8 cellular contexts compared by ENCODE assay signal in the genomic region with DNA sequence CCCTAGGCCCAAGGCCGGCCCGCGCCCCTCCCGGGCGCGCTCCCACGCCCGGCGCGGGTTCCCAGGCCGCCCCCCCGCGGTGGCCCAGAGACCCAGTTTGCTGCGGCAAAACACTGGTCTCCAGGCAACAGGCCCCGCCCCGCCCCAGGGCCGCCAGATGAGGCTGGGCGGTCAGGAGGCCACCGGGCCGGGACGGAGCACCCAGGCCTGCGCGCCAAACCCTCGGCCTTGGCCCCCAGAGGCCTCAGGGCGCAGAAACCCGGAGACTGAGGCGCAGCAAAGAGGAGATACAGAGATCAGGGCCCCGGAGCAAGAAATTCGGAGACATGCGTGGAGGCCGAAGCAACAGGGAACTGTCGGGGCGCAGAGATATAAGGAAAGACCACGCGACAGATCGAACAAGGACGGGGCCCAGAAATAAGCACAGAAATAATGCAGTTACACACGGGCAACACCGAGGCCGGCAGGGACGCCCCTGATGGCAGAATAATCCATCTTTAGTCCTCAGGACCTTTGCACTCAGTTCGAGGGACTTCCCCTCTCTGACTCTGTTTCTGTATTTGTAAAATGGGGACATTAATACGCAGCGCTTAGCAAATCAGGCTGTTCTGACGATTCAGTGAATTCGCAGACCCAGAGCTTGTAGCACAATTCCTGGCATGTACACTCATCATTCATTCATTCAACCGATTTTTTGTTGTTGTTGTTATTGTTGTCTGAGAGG. TPM values are rescaled to one million over a fixed set of nuclear protein-coding genes. Genes with fewer than 3 reads are reported as not detected.
DNase-seq lines count a peak whose midpoint lies in the region; ATAC-seq and TF ChIP-seq lines count a peak whose summit lies in the region.

No MANE protein-coding gene starts in this region.

- POLR2A ChIA-PET in CD8-positive, alpha-beta memory T cell (lab: Charles Lee), result interaction anchor here (1.2 to 1.4 kb wide), 2 partner anchors 25 kb away, joined by 3 to 4 read pairs; no protein-coding TSS in a partner anchor
- POLR2A ChIA-PET in WTC11 (lab: Charles Lee), result no interaction called here

- peak overlapping the region; percentile 91 to 99 (median 94) for H3K27ac Mint-ChIP-seq in CD8-positive, alpha-beta memory T cell
- H3K27ac Mint-ChIP-seq in WTC11, result peak overlapping the region; percentile 85
- H3K27ac Mint-ChIP-seq in immature natural killer cell, result peak overlapping the region; percentile 89 to 99 (median 96)

- no peaks in the 10 kb centered on the region for H3K36me3 ChIP-seq in CD8-positive, alpha-beta memory T cell (ENCODE audit: insufficient read depth, low read length)

- H3K27ac ChIP-seq in CD8-positive, alpha-beta memory T cell (ENCODE audit: low read depth, low read length), result peak overlapping the region; percentile 85
- H3K27ac ChIP-seq in caudate nucleus (ENCODE audit: low read depth, low read length), result peak overlapping the region; percentile 79
- peak overlapping the region; percentile 35 to 99 (median 90) for H3K27ac ChIP-seq in skin epidermis

- H3K27me3 ChIP-seq in CD8-positive, alpha-beta memory T cell (ENCODE audit: insufficient read depth, low read length, poor library complexity, severe bottlenecking), result no peaks in the 10 kb centered on the region

- H3K27me3 Mint-ChIP-seq in CD8-positive, alpha-beta memory T cell, result no peaks in the 10 kb centered on the region
- H3K27me3 Mint-ChIP-seq in WTC11 (ENCODE audit: low read depth) (peaks cover 59% of the 10 kb centered on the region), immature natural killer cell (ENCODE audit: low read depth in 3 of 3) (peaks cover 15 to 21% (median 18%) of the 10 kb centered on the region in 3 donors)

- H3K4me1 ChIP-seq in CD8-positive, alpha-beta memory T cell (ENCODE audit: insufficient read depth, low read length), result peaks cover 40% of the 10 kb centered on the region

- peaks cover 3 to 12% (median 4%) of the 10 kb centered on the region in 3 donors for H3K36me3 Mint-ChIP-seq in CD8-positive, alpha-beta memory T cell
- H3K36me3 Mint-ChIP-seq in WTC11 (no peaks in the 10 kb centered on the region), immature natural killer cell (peaks cover 4 to 10% (median 7%) of the 10 kb centered on the region in 3 donors)

- ATAC-seq in GM21390 (IDR thresholded peaks at IDR 0.05; ENCODE audit: unreplicated experiment) (peak; percentile 43), WTC11 (peak; percentile 50)

- peak; percentile 76 to 91 (median 82) for DNase-seq in CD8-positive, alpha-beta memory T cell
- DNase-seq in NCI-H1105 (lab: John Stamatoyannopoulos, UW), result peak; percentile 48
- DNase-seq in WTC11 (ENCODE audit: low spot score), result peak; percentile 96
- peak in 60 of 61 donors; percentile 21 to 94 (median 75) for DNase-seq in caudate nucleus (lab: John Stamatoyannopoulos, UW)
- peak; percentile 93 for DNase-seq in immature natural killer cell
- no peak for DNase-seq in NCI-H446 treated with DMSO at 0.1 percent for 48 hours (lab: John Stamatoyannopoulos, UW)

- H3K4me3 ChIP-seq in CD8-positive, alpha-beta memory T cell (ENCODE audit: low read length), result peak overlapping the region; percentile 24
- peak overlapping the region; percentile 19 to 49 (median 35) for H3K4me3 ChIP-seq in skin epidermis

- H3K4me3 Mint-ChIP-seq in CD8-positive, alpha-beta memory T cell, result peak overlapping the region; percentile 71 to 91 (median 87)
- H3K4me3 Mint-ChIP-seq in WTC11 (peak overlapping the region; percentile 73), immature natural killer cell (peak overlapping the region; percentile 80 to 90 (median 88))

- CTCF ChIA-PET in CD8-positive, alpha-beta memory T cell (lab: Charles Lee), result interaction anchor here (0.7 to 6.1 kb wide), 3 partner anchors 12 to 35 kb away, joined by 3 to 51 read pairs (median 6); no protein-coding TSS in a partner anchor
- CTCF ChIA-PET in WTC11 (lab: Charles Lee), result interaction anchor here (0.6 to 2.3 kb wide), 5 partner anchors 23 to 186 kb away, joined by 3 to 9 read pairs (median 5); a partner anchor contains a TSS

- no peaks in the 10 kb centered on the region for H3K9me3 ChIP-seq in CD8-positive, alpha-beta memory T cell (ENCODE audit: low read length)

- peaks cover 59 to 72% (median 72%) of the 10 kb centered on the region in 3 donors for H3K4me1 Mint-ChIP-seq in CD8-positive, alpha-beta memory T cell
- H3K4me1 Mint-ChIP-seq in WTC11 (peaks cover 35% of the 10 kb centered on the region), immature natural killer cell (peaks cover 69 to 85% of the 10 kb centered on the region in 2 donors)

- TF ChIP-seq CTCF in WTC11 (IDR thresholded peaks at IDR 0.05), result no peak

- H3K9me3 Mint-ChIP-seq in CD8-positive, alpha-beta memory T cell, result no peaks in the 10 kb centered on the region
- H3K9me3 Mint-ChIP-seq in WTC11 (no peaks in the 10 kb centered on the region), immature natural killer cell (no peaks in the 10 kb centered on the region)

TF ChIP-seq in WTC11, 78 proteins besides CTCF, POLR2A, EP300 and RAD21 (continues in another document):
- no peak for TF ChIP-seq JAZF1 (CRISPR knock-in tag; IDR thresholded peaks at IDR 0.05)
- TF ChIP-seq ELF4 (CRISPR knock-in tag; IDR thresholded peaks at IDR 0.05; ENCODE audit: low read depth), result no peak
- TF ChIP-seq, protein P1, sequence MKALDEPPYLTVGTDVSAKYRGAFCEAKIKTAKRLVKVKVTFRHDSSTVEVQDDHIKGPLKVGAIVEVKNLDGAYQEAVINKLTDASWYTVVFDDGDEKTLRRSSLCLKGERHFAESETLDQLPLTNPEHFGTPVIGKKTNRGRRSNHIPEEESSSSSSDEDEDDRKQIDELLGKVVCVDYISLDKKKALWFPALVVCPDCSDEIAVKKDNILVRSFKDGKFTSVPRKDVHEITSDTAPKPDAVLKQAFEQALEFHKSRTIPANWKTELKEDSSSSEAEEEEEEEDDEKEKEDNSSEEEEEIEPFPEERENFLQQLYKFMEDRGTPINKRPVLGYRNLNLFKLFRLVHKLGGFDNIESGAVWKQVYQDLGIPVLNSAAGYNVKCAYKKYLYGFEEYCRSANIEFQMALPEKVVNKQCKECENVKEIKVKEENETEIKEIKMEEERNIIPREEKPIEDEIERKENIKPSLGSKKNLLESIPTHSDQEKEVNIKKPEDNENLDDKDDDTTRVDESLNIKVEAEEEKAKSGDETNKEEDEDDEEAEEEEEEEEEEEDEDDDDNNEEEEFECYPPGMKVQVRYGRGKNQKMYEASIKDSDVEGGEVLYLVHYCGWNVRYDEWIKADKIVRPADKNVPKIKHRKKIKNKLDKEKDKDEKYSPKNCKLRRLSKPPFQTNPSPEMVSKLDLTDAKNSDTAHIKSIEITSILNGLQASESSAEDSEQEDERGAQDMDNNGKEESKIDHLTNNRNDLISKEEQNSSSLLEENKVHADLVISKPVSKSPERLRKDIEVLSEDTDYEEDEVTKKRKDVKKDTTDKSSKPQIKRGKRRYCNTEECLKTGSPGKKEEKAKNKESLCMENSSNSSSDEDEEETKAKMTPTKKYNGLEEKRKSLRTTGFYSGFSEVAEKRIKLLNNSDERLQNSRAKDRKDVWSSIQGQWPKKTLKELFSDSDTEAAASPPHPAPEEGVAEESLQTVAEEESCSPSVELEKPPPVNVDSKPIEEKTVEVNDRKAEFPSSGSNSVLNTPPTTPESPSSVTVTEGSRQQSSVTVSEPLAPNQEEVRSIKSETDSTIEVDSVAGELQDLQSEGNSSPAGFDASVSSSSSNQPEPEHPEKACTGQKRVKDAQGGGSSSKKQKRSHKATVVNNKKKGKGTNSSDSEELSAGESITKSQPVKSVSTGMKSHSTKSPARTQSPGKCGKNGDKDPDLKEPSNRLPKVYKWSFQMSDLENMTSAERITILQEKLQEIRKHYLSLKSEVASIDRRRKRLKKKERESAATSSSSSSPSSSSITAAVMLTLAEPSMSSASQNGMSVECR (CRISPR knock-in tag; IDR thresholded peaks at IDR 0.05; ENCODE audit: borderline replicate concordance), result peak; percentile 61; the same call in 1 of the 2 replicates
- TF ChIP-seq FOXK1 (CRISPR knock-in tag; IDR thresholded peaks at IDR 0.05), result peak; percentile 64; the same call in 1 of the 2 replicates
- no peak for TF ChIP-seq MYBL2 (CRISPR knock-in tag; IDR thresholded peaks at IDR 0.05)
- no peak for TF ChIP-seq NFE2L1 (CRISPR knock-in tag; IDR thresholded peaks at IDR 0.05)
- TF ChIP-seq, protein P2, sequence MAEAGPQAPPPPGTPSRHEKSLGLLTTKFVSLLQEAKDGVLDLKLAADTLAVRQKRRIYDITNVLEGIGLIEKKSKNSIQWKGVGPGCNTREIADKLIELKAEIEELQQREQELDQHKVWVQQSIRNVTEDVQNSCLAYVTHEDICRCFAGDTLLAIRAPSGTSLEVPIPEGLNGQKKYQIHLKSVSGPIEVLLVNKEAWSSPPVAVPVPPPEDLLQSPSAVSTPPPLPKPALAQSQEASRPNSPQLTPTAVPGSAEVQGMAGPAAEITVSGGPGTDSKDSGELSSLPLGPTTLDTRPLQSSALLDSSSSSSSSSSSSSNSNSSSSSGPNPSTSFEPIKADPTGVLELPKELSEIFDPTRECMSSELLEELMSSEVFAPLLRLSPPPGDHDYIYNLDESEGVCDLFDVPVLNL (CRISPR knock-in tag; IDR thresholded peaks at IDR 0.05; ENCODE audit: borderline replicate concordance, low read depth), result no peak
- TF ChIP-seq IRF2 (CRISPR knock-in tag; IDR thresholded peaks at IDR 0.05; ENCODE audit: borderline replicate concordance, low read depth), result no peak

RNA-seq across cellular contexts. Expression of a gene that starts 20.8 kb away (rescaled TPM):
- 10 to 100 TPM; 75.7 to 82.6 TPM for total RNA-seq in CD8-positive, alpha-beta memory T cell
- polyA plus RNA-seq in CD8-positive, alpha-beta memory T cell, result 47.5 TPM
- 43.7 to 60.6 TPM (median 60.1 TPM) in 3 replicates for total RNA-seq in WTC11 (2021)
- polyA plus RNA-seq in immature natural killer cell, result 10 to 100 TPM; 50.8 to 62.2 (median 54.5) TPM

RNA-seq across cellular contexts. Expression of a gene that starts 23.3 kb away (rescaled TPM):
- total RNA-seq in CD8-positive, alpha-beta memory T cell, result 10 to 100 TPM; 21.6 to 22.1 TPM
- polyA plus RNA-seq in CD8-positive, alpha-beta memory T cell, result 48.2 TPM
- total RNA-seq in WTC11 (2021), result 2.3 to 7.2 TPM (median 5.4 TPM) in 3 replicates
- polyA plus RNA-seq in immature natural killer cell, result 10 to 100 TPM; 11.6 to 30.1 (median 11.6) TPM

RNA-seq across cellular contexts. Expression of a gene that starts 38.0 kb away (rescaled TPM):
- 10 to 100 TPM; 26.5 to 27.4 TPM for total RNA-seq in CD8-positive, alpha-beta memory T cell
- polyA plus RNA-seq in CD8-positive, alpha-beta memory T cell, result 2.2 TPM
- total RNA-seq in WTC11 (2021), result 33.5 to 38.1 TPM (median 34.8 TPM) in 3 replicates
- polyA plus RNA-seq in immature natural killer cell, result 1 to 10 TPM in 1 of 3 donors, under 1 TPM in 2; 0.43 to 2.3 (median 0.77) TPM

RNA-seq across cellular contexts. Expression of a gene that starts 39.6 kb away (rescaled TPM):
- 1 to 10 TPM; 3.9 to 4.3 TPM for total RNA-seq in CD8-positive, alpha-beta memory T cell
- 0.83 TPM for polyA plus RNA-seq in CD8-positive, alpha-beta memory T cell
- total RNA-seq in WTC11 (2021), result 27.5 to 38.1 TPM (median 35.2 TPM) in 3 replicates
- polyA plus RNA-seq in immature natural killer cell, result under 1 TPM in 2 of 3 donors, not detected in 1; 0.08 to 0.84 TPM

RNA-seq across cellular contexts. Expression of a gene that starts 52.4 kb away (rescaled TPM):
- total RNA-seq in CD8-positive, alpha-beta memory T cell, result 1 to 10 TPM; 2.7 to 3.7 TPM
- 0.71 TPM for polyA plus RNA-seq in CD8-positive, alpha-beta memory T cell
- 25.1 to 27.8 TPM (median 27.4 TPM) in 3 replicates for total RNA-seq in WTC11 (2021)
- polyA plus RNA-seq in immature natural killer cell, result under 1 TPM in 2 of 3 donors, not detected in 1; 0.48 to 0.80 TPM
